8 cellular contexts compared by ENCODE assay signal in the genomic region with DNA sequence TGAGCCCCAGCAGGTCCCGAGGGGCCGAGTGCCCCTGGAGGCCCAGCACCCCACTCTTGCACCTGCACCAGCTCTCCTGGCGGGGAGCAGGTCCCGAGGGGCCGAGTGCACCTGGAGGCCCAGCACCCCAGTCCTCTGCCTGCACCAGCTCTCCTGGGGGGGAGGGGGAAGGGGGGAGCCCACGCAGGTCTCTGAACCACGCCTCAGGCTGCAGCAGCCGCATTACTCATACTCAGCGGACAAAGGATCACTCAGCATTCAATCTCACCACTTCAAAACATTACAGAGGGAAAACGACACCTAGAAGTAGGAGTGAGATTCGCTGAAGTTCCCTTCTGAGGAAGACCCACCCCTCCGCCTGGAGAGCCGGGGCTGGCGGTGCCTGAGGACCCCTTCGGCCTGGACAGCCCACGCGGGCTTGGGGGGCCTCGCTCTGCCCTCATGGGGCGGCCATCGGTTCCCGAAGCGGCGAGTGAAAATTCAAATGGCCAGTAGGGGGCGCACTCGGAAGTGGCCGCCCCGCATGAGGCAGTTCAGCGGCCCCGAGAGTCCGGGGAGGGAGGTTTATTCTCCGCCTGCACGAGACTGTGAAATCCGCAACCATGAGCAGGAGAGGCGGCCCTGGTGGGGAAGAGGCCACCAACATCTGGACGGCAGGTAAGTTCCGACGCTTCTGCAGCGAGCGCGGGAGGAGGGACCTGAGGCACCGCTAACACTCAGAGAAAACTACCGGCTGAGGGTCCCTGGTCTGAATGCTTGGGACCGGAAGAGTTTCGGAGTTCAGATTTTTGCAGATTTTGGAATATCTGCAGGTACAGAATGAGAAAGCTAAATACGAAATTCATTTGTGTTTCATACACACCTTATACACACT. TPM values are rescaled to one million over a fixed set of nuclear protein-coding genes. Genes with fewer than 3 reads are reported as not detected.
A peak's percentile ranks its signal among the peaks of the same experiment; 100 is the strongest.
DNase-seq lines count a peak whose midpoint lies in the region; ATAC-seq and TF ChIP-seq lines count a peak whose summit lies in the region.

No MANE protein-coding gene starts in this region.

- no peaks in the 10 kb centered on the region for H3K9me2 ChIP-seq in OCI-LY7 (ENCODE audit: insufficient read depth, low read length)

- TF ChIP-seq CTCF in OCI-LY7 (conservative IDR thresholded peaks at IDR 0.05; ENCODE audit: low read length) (peak; percentile 94), fibroblast of lung (conservative IDR thresholded peaks at IDR 0.05 in 1 of 2, IDR thresholded peaks at IDR 0.05 in 1 of 2; ENCODE audit: low read depth in 1 of 2, low read length in 2 of 2) (peak; percentile 61 to 70)

- peaks cover 12% of the 10 kb centered on the region for H3K4me1 Mint-ChIP-seq in activated T-cell treated with anti-CD3 and anti-CD28 coated beads, Interleukin-2, amount 50 U/mL, for 72 hours (ENCODE audit: low read depth)
- peaks cover 7 to 24% (median 12%) of the 10 kb centered on the region in 4 donors for H3K4me1 Mint-ChIP-seq in naive thymus-derived CD8-positive, alpha-beta T cell

- peaks cover under 1% of the 10 kb centered on the region in 2 donors for H3K36me3 Mint-ChIP-seq in activated T-cell treated with anti-CD3 and anti-CD28 coated beads, Interleukin-2, amount 50 U/mL, for 72 hours (ENCODE audit: insufficient read depth in 2 of 2)
- H3K36me3 Mint-ChIP-seq in naive thymus-derived CD8-positive, alpha-beta T cell, result peaks cover 0 to 2% (median 1%) of the 10 kb centered on the region in 3 donors

- no peaks in the 10 kb centered on the region for H3K9me3 ChIP-seq in OCI-LY7 (ENCODE audit: low read length)
- no peaks in the 10 kb centered on the region for H3K9me3 ChIP-seq in fibroblast of lung (ENCODE audit: control insufficient read depth, insufficient read depth, low read depth, low read length)

- H3K9me3 Mint-ChIP-seq in activated T-cell treated with anti-CD3 and anti-CD28 coated beads, Interleukin-2, amount 50 U/mL, for 72 hours, result no peaks in the 10 kb centered on the region
- no peaks in the 10 kb centered on the region for H3K9me3 Mint-ChIP-seq in naive thymus-derived CD8-positive, alpha-beta T cell

- H2AFZ ChIP-seq in OCI-LY7 (ENCODE audit: low read length) (peak overlapping the region; percentile 75; the same call in 1 of the 2 replicates), fibroblast of lung (ENCODE audit: low read length) (peak overlapping the region; percentile 59)

- H3K36me3 ChIP-seq in OCI-LY7 (ENCODE audit: insufficient read depth, low read length) (peaks cover 34% of the 10 kb centered on the region), fibroblast of lung (ENCODE audit: control insufficient read depth, insufficient read depth, low read length) (peaks cover 2% of the 10 kb centered on the region)

- H3K4me1 ChIP-seq in OCI-LY7 (ENCODE audit: insufficient read depth, low read length, poor library complexity, severe bottlenecking) (peaks cover 49% of the 10 kb centered on the region), fibroblast of lung (ENCODE audit: control insufficient read depth, extremely low read depth, insufficient read depth, low read length) (peaks cover 17% of the 10 kb centered on the region)

- peak; percentile 74 for ATAC-seq in GM18868 (IDR thresholded peaks at IDR 0.05; ENCODE audit: unreplicated experiment)
- peak; percentile 62 for ATAC-seq in HG03097 (IDR thresholded peaks at IDR 0.05; ENCODE audit: low FRiP score, unreplicated experiment)
- peak; percentile 83 to 91 for ATAC-seq in activated T-cell treated with anti-CD3 and anti-CD28 coated beads, Interleukin-2, amount 50 U/mL, for 72 hours (replicated peaks in 1 of 2)
- peak; percentile 91 to 92 for ATAC-seq in naive thymus-derived CD8-positive, alpha-beta T cell
- ATAC-seq in stimulated activated naive CD8-positive, alpha-beta T cell treated with anti-CD3 and anti-CD28 coated beads, Interleukin-15, Interleukin-2, amounts not matched to agents 100 U/mL and 50 U/mL, for 24 hours, result peak; percentile 78

- H3K4me3 ChIP-seq in OCI-LY7 (ENCODE audit: low read depth, low read length, poor library complexity, severe bottlenecking) (peak overlapping the region; percentile 76), fibroblast of lung (replicated peaks in 1 of 4; ENCODE audit: control extremely low read depth in 1 of 4, insufficient read depth in 1 of 4, low read depth in 3 of 4, low read length in 4 of 4) (peak overlapping the region; percentile 27 to 63 (median 39))

- no peaks in the 10 kb centered on the region for H3K27me3 Mint-ChIP-seq in activated T-cell treated with anti-CD3 and anti-CD28 coated beads, Interleukin-2, amount 50 U/mL, for 72 hours (ENCODE audit: low read depth)
- no peaks in the 10 kb centered on the region for H3K27me3 Mint-ChIP-seq in naive thymus-derived CD8-positive, alpha-beta T cell

- POLR2A ChIA-PET in OCI-LY7 (lab: Charles Lee), result interaction anchor here (0.6 to 2.7 kb wide), 10 partner anchors 10 to 424 kb away, joined by 3 to 13 read pairs (median 4); a partner anchor contains a TSS
- POLR2A ChIA-PET in naive thymus-derived CD8-positive, alpha-beta T cell (lab: Charles Lee), result interaction anchor here (0.6 to 1.0 kb wide), 2 partner anchors 51 to 112 kb away, joined by 3 to 4 read pairs; a partner anchor contains a TSS

- CTCF ChIA-PET in OCI-LY7 (lab: Charles Lee; ENCODE audit: unreplicated experiment), result interaction anchor here (0.6 to 1.2 kb wide), 7 partner anchors 22 to 1151 kb away, joined by 3 to 7 read pairs (median 4); a partner anchor contains a TSS

- DNase-seq in AG08395 (ENCODE audit: low spot score) (peak; percentile 84), OCI-LY7 (ENCODE audit: low spot score) (peak; percentile 94), fibroblast of lung (ENCODE audit: low read depth in 2 of 2) (peak; percentile 55 to 61)
- DNase-seq in activated T-cell treated with anti-CD3 and anti-CD28 coated beads, Interleukin-2, amount 50 U/mL, for 72 hours, result peak; percentile 78 to 86
- DNase-seq in naive thymus-derived CD8-positive, alpha-beta T cell, result peak; percentile 47 to 83 (median 73)
- DNase-seq in stimulated activated naive CD8-positive, alpha-beta T cell treated with anti-CD3 and anti-CD28 coated beads, Interleukin-15, Interleukin-2, amounts not matched to agents 100 U/mL and 50 U/mL, for 24 hours, result peak; percentile 85

- no peak overlapping the region for H3K27ac Mint-ChIP-seq in activated T-cell treated with anti-CD3 and anti-CD28 coated beads, Interleukin-2, amount 50 U/mL, for 72 hours
- H3K27ac Mint-ChIP-seq in naive thymus-derived CD8-positive, alpha-beta T cell, result peak overlapping the region in 5 of 10 donors; percentile 20 to 75 (median 65)

- peak overlapping the region; percentile 25 for H3K9ac ChIP-seq in fibroblast of lung (ENCODE audit: insufficient read depth, low read length)

- BruUV-seq in OCI-LY7 (replicated peaks; lab: Mats Ljungman, UMichigan), result TSS peak; percentile 72

- intact Hi-C loops in OCI-LY7 (cut with micrococcal nuclease; ENCODE audit: unreplicated experiment), result loop anchor here (1.0 to 5.0 kb wide), 9 partner anchors 16 to 420 kb away; partner anchors contain the start of gene COX19

- H4K20me1 ChIP-seq in OCI-LY7 (ENCODE audit: insufficient read depth, low read length) (no peaks in the 10 kb centered on the region), fibroblast of lung (ENCODE audit: control insufficient read depth, extremely low read depth, insufficient read depth, low read length) (no peaks in the 10 kb centered on the region)

- peaks cover 28% of the 10 kb centered on the region for H3K79me2 ChIP-seq in OCI-LY7 (ENCODE audit: insufficient read depth, low read depth, low read length)
- H3K79me2 ChIP-seq in fibroblast of lung (ENCODE audit: control insufficient read depth, insufficient read depth, low read length), result no peaks in the 10 kb centered on the region

- H3K27ac ChIP-seq in OCI-LY7 (ENCODE audit: low read depth, low read length, poor library complexity, severe bottlenecking) (peak overlapping the region; percentile 91), fibroblast of lung (ENCODE audit: insufficient read depth, low read length) (peak overlapping the region; percentile 49)

- no peaks in the 10 kb centered on the region for H3K27me3 ChIP-seq in fibroblast of lung (ENCODE audit: control insufficient read depth, insufficient read depth, low read length)

- H3K4me2 ChIP-seq in OCI-LY7 (ENCODE audit: low read length) (peak overlapping the region; percentile 99), fibroblast of lung (ENCODE audit: extremely low read depth, insufficient read depth, low read length) (peak overlapping the region; percentile 83)

- H3K4me3 Mint-ChIP-seq in activated T-cell treated with anti-CD3 and anti-CD28 coated beads, Interleukin-2, amount 50 U/mL, for 72 hours, result peak overlapping the region; percentile 81 to 85
- peak overlapping the region; percentile 70 to 85 (median 79) for H3K4me3 Mint-ChIP-seq in naive thymus-derived CD8-positive, alpha-beta T cell

RNA-seq across cellular contexts. Expression of gene GPER1, which starts 1.1 kb away (rescaled TPM):
- total RNA-seq in OCI-LY7 (2014; rRNA removed; shearing (Covaris generic)), result 22.9 and 34.9 TPM in 2 replicates
- total RNA-seq in OCI-LY7 (2022) (44.7 and 75.9 TPM in 2 replicates), fibroblast of lung (1.5 and 2.3 TPM in 2 replicates)
- under 1 TPM; 0.24 to 0.56 TPM for total RNA-seq in activated T-cell treated with anti-CD3 and anti-CD28 coated beads, Interleukin-2, amount 50 U/mL, for 72 hours
- polyA plus RNA-seq in fibroblast of lung, result 2.0 and 2.4 TPM in 2 replicates
- polyA plus RNA-seq in fibroblast of lung (2012), result 2.2 and 2.9 TPM in 2 replicates
- 3.5 TPM in 2 replicates for polyA minus RNA-seq in fibroblast of lung (ENCODE audit: low replicate concordance)
- under 1 TPM in 1 of 2 experiments, not detected in 1; 0.25 TPM for total RNA-seq in naive thymus-derived CD8-positive, alpha-beta T cell
- under 1 TPM in 1 of 3 donors, not detected in 2; 0.11 TPM for polyA plus RNA-seq in naive thymus-derived CD8-positive, alpha-beta T cell

RNA-seq across cellular contexts. Expression of gene GPR146, which starts 42.5 kb away (rescaled TPM):
- total RNA-seq in OCI-LY7 (2014; rRNA removed; shearing (Covaris generic)), result 0.62 and 0.95 TPM in 2 replicates
- total RNA-seq in OCI-LY7 (2022) (0.77 and 3.3 TPM in 2 replicates), fibroblast of lung (3.1 and 3.3 TPM in 2 replicates)
- 1 to 10 TPM in 1 of 2 donors, under 1 TPM in 1; 0.91 to 2.7 TPM for total RNA-seq in activated T-cell treated with anti-CD3 and anti-CD28 coated beads, Interleukin-2, amount 50 U/mL, for 72 hours
- 0.30 and 2.2 TPM in 2 replicates for polyA plus RNA-seq in fibroblast of lung
- 0.27 and 0.87 TPM in 2 replicates for polyA plus RNA-seq in fibroblast of lung (2012)
- polyA minus RNA-seq in fibroblast of lung (ENCODE audit: low replicate concordance), result 0.44 and 18.7 TPM in 2 replicates
- total RNA-seq in naive thymus-derived CD8-positive, alpha-beta T cell, result 1 to 10 TPM; 7.0 to 9.5 TPM
- polyA plus RNA-seq in naive thymus-derived CD8-positive, alpha-beta T cell, result 1 to 10 TPM; 1.4 to 3.8 (median 2.5) TPM

Comparison
In these comparisons a context has a peak if more than half of its experiments do, and no peak if none do; other contexts are left out.
1. Peak in every context shown above with its lines: DNase-seq, ATAC-seq, H3K4me3 ChIP-seq and H3K27ac ChIP-seq.